Comparison of ENCODE assay signal across 8 cellular contexts in genomic region chr1:21323091-21323490, GRCh38. TPM values are rescaled to one million over a fixed set of nuclear protein-coding genes. Genes with fewer than 3 reads are reported as not detected.
DNase-seq lines count a peak whose midpoint lies in the region; ATAC-seq and TF ChIP-seq lines count a peak whose summit lies in the region.

No MANE protein-coding gene starts in this region.

- no peaks in the 10 kb centered on the region for H3K27me3 Mint-ChIP-seq in Caco-2 (ENCODE audit: insufficient read depth, unreplicated experiment)

- H3K4me1 Mint-ChIP-seq in Caco-2 (ENCODE audit: low read depth, unreplicated experiment) = peaks cover 36% of the 10 kb centered on the region

- H3K9ac ChIP-seq in SK-N-MC (ENCODE audit: insufficient read length) = no peak overlapping the region

- no TSS peak for BruUV-seq in Caco-2 (replicated peaks; lab: Mats Ljungman, UMichigan)

- H3K27ac ChIP-seq in SK-N-MC = peak overlapping the region; percentile 72

- H3K9me3 Mint-ChIP-seq in Caco-2 (ENCODE audit: unreplicated experiment) = no peaks in the 10 kb centered on the region

- no peak overlapping the region for H3K4me3 Mint-ChIP-seq in Caco-2 (ENCODE audit: unreplicated experiment)

- no peak for TF ChIP-seq CTCF in fibroblast of mammary gland (conservative IDR thresholded peaks at IDR 0.05; ENCODE audit: control insufficient read depth, insufficient read depth, low read depth, low read length)
- no peak for TF ChIP-seq CTCF in Caco-2 (IDR thresholded peaks at IDR 0.05; ENCODE audit: insufficient read depth in 1 of 2, low read depth in 1 of 2, low read length in 1 of 2, severe bottlenecking in 1 of 2, unreplicated experiment in 1 of 2)

- CTCF ChIA-PET in Caco-2 (lab: Charles Lee) = no interaction called here

- peaks cover 43% of the 10 kb centered on the region for H3K4me1 ChIP-seq in Caco-2

- H3K27ac Mint-ChIP-seq in Caco-2 (ENCODE audit: unreplicated experiment) = no peak overlapping the region

- no peaks in the 10 kb centered on the region for H3K27me3 ChIP-seq in Caco-2 (replicated peaks; ENCODE audit: control insufficient read depth, insufficient read depth, low read length)

- DNase-seq in EL = peak; percentile 65
- no peak for DNase-seq in SK-N-MC (ENCODE audit: low read depth, low spot score)
- DNase-seq in fibroblast of mammary gland (ENCODE audit: low read depth) = peak; percentile 63
- DNase-seq in sciatic nerve (ENCODE audit: low spot score) = no peak
- DNase-seq in Caco-2 = no peak
- DNase-seq in NCI-H510A (lab: John Stamatoyannopoulos, UW) = no peak
- DNase-seq in T-helper 2 cell = no peak

- POLR2A ChIA-PET in Caco-2 (lab: Charles Lee) = interaction anchor here (0.6 kb wide), 1 partner anchor 1128 kb away, joined by 3 read pairs; no protein-coding TSS in a partner anchor

- intact Hi-C loops in sciatic nerve (cut with DNase I) = no loop called here
- intact Hi-C loops in Caco-2 (cut with micrococcal nuclease; ENCODE audit: unreplicated experiment) = no loop called here

- H3K9me3 ChIP-seq in SK-N-MC (ENCODE audit: low read depth, low read length) (no peaks in the 10 kb centered on the region), Caco-2 (no peaks in the 10 kb centered on the region)

- H3K4me3 ChIP-seq in SK-N-MC (peak overlapping the region; percentile 42; the same call in 1 of the 2 replicates), fibroblast of mammary gland (ENCODE audit: control insufficient read depth, low read depth, low read length) (no peak overlapping the region), Caco-2 (ENCODE audit: low read depth, low read length) (no peak overlapping the region)

- H3K36me3 ChIP-seq in SK-N-MC (ENCODE audit: insufficient read depth, low read length) (no peaks in the 10 kb centered on the region), Caco-2 (ENCODE audit: control insufficient read depth, insufficient read depth, low read length) (peaks cover 1% of the 10 kb centered on the region; the same call in 1 of the 2 replicates)

- ATAC-seq in sciatic nerve = peak; percentile 2
- no peak for ATAC-seq in HG03039 (IDR thresholded peaks at IDR 0.05; ENCODE audit: unreplicated experiment)

- peaks cover 11% of the 10 kb centered on the region for H3K36me3 Mint-ChIP-seq in Caco-2 (ENCODE audit: insufficient read depth, unreplicated experiment)

RNA-seq across cellular contexts. Expression of gene ECE1, which starts 32.8 kb away (rescaled TPM):
- total RNA-seq in sciatic nerve (117 TPM), Caco-2 (2022) (49.6 and 50.2 TPM in 2 replicates)

Comparison
In these comparisons a context has a peak if more than half of its experiments do, and no peak if none do; other contexts are left out.
1. DNase-seq: peak in EL (single experiment) and fibroblast of mammary gland (single experiment); none in SK-N-MC (single experiment), sciatic nerve (single experiment), Caco-2 (0 of 2), NCI-H510A (single experiment) and T-helper 2 cell (0 of 5).